Comparison of ENCODE assay signal across 9 cellular contexts in genomic region chr19:2524840-2525723, GRCh38. TPM values are rescaled to one million over a fixed set of nuclear protein-coding genes. Genes with fewer than 3 reads are reported as not detected.
DNase-seq lines count a peak whose midpoint lies in the region; ATAC-seq lines count a peak whose summit lies in the region.
"Had no signal": no experiment of that assay in that cellular context is flagged by ENCODE, and none has a peak within 500 bp of the region (broad histone marks: within the 10 kb centered on the region; RNA-seq: fewer than 3 reads in every experiment).

No MANE protein-coding gene starts in this region.

- H3K4me1 ChIP-seq in NT2/D1 (ENCODE audit: insufficient read depth, insufficient read length) (peaks cover 19% of the 10 kb centered on the region), esophagus (ENCODE audit: control insufficient read depth in 2 of 2, insufficient read depth in 2 of 2, low read length in 1 of 2) (peaks cover 0 to 11% of the 10 kb centered on the region in 2 donors)

- H3K27ac Mint-ChIP-seq in activated naive CD8-positive, alpha-beta T cell treated with anti-CD3 and anti-CD28 coated beads, Interleukin-2, amount 50 U/mL, for 24 hours: no peak overlapping the region

- H3K9ac ChIP-seq in NT2/D1 (ENCODE audit: insufficient read length, low read depth): peak overlapping the region; percentile 78

- no peaks in the 10 kb centered on the region for H3K36me3 ChIP-seq in NT2/D1 (ENCODE audit: insufficient read depth, insufficient read length, low read length)
- peaks cover 0 to 3% of the 10 kb centered on the region in 2 donors for H3K36me3 ChIP-seq in esophagus (ENCODE audit: control insufficient read depth in 2 of 2, insufficient read depth in 2 of 2, low read length in 1 of 2)

- no peaks in the 10 kb centered on the region for H3K36me3 Mint-ChIP-seq in activated naive CD8-positive, alpha-beta T cell treated with anti-CD3 and anti-CD28 coated beads, Interleukin-2, amount 50 U/mL, for 24 hours (ENCODE audit: low read depth)

- no peaks in the 10 kb centered on the region for H3K9me3 ChIP-seq in NT2/D1 (ENCODE audit: insufficient read depth, low read length)
- peaks cover 0 to 4% of the 10 kb centered on the region in 2 donors for H3K9me3 ChIP-seq in esophagus (ENCODE audit: control insufficient read depth in 2 of 2, insufficient read depth in 1 of 2, low read depth in 1 of 2, low read length in 1 of 2)

- H3K4me1 Mint-ChIP-seq in activated naive CD8-positive, alpha-beta T cell treated with anti-CD3 and anti-CD28 coated beads, Interleukin-2, amount 50 U/mL, for 24 hours: peaks cover 2% of the 10 kb centered on the region

- ATAC-seq in activated naive CD8-positive, alpha-beta T cell treated with anti-CD3 and anti-CD28 coated beads, Interleukin-2, amount 50 U/mL, for 24 hours: no peak

- H3K4me3 ChIP-seq in NT2/D1 (ENCODE audit: insufficient read length, low read depth): peak overlapping the region; percentile 24
- peak overlapping the region; percentile 35 to 40 for H3K4me3 ChIP-seq in esophagus (ENCODE audit: low read depth in 1 of 2, low read length in 2 of 2)

- no peaks in the 10 kb centered on the region for H3K9me3 Mint-ChIP-seq in activated naive CD8-positive, alpha-beta T cell treated with anti-CD3 and anti-CD28 coated beads, Interleukin-2, amount 50 U/mL, for 24 hours

- no peaks in the 10 kb centered on the region for H3K27me3 Mint-ChIP-seq in activated naive CD8-positive, alpha-beta T cell treated with anti-CD3 and anti-CD28 coated beads, Interleukin-2, amount 50 U/mL, for 24 hours

- intact Hi-C loops in posterior cingulate gyrus (cut with DNase I): no loop called here

- H3K4me3 Mint-ChIP-seq in activated naive CD8-positive, alpha-beta T cell treated with anti-CD3 and anti-CD28 coated beads, Interleukin-2, amount 50 U/mL, for 24 hours: no peak overlapping the region

- peak overlapping the region; percentile 80 to 82 for H3K27ac ChIP-seq in esophagus (ENCODE audit: low read depth in 2 of 2, low read length in 1 of 2)

- peak; percentile 90 for DNase-seq in EH (ENCODE audit: low read depth)
- DNase-seq in NT2/D1 (ENCODE audit: low read depth, low spot score): no peak
- peak in 7 of 10 donors; percentile 55 to 94 (median 78) for DNase-seq in posterior cingulate gyrus
- DNase-seq in SKM-1 treated with dmso at 0.1 percent for 144 hours (lab: John Stamatoyannopoulos, UW; ENCODE audit: unreplicated experiment): no peak
- DNase-seq in NCI-H446 (lab: John Stamatoyannopoulos, UW): no peak
- no peak for DNase-seq in activated naive CD8-positive, alpha-beta T cell treated with anti-CD3 and anti-CD28 coated beads, Interleukin-2, amount 50 U/mL, for 24 hours
- no peak for DNase-seq in mesenteric fat pad (ENCODE audit: low spot score)
- DNase-seq: stimulated activated CD4-positive, alpha-beta T cell treated with anti-CD3 and anti-CD28 coated beads, Interleukin-15, amount 100 ng/mL, for 24 hours had no signal

- H3K27me3 ChIP-seq in NT2/D1 (ENCODE audit: insufficient read depth, insufficient read length) (no peaks in the 10 kb centered on the region), esophagus (ENCODE audit: control insufficient read depth in 1 of 2, insufficient read depth in 2 of 2, low read length in 2 of 2) (no peaks in the 10 kb centered on the region)

- WGBS in esophagus, 2 donors: 44 to 54% methylated on average over 43 to 45 of the region's 45 CpGs

RNA-seq across cellular contexts. Expression of gene GADD45B, which starts 49.2 kb away (rescaled TPM):
- 10 to 100 TPM; 37.6 to 62.6 TPM for polyA plus RNA-seq in esophagus
- 365 TPM for total RNA-seq in mesenteric fat pad

Comparison
In these comparisons a context has a peak if more than half of its experiments do, and no peak if none do; other contexts are left out.
1. DNase-seq: peak in EH (single experiment) and posterior cingulate gyrus (7 of 10); none in NT2/D1 (single experiment), SKM-1 treated with dmso at 0.1 percent for 144 hours (single experiment), NCI-H446 (0 of 2), activated naive CD8-positive, alpha-beta T cell treated with anti-CD3 and anti-CD28 coated beads, Interleukin-2, amount 50 U/mL, for 24 hours (single experiment) and mesenteric fat pad (single experiment).